6 cellular contexts compared by ENCODE assay signal in the genomic region with DNA sequence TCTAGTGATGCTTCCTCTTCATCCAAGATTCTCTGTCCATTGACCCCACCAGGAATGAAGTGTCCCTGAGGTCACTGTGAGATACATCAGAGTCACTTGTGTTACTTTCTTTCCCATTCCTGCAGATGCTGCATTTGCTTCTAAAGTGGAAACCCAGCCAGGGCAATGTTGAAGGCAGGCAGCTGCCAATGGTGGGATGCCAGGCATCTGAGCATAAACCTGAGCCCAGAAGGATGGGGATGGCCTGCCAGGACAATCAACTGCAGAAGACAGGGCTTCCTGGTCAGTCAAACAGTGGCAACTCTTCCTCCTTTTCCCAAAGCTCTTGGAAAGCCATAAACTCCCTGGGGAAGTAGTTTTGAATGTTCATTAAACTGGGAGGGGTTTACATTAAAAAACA.
"Had no signal": no experiment of that assay in that cellular context is flagged by ENCODE, and none has a peak within 500 bp of the region (broad histone marks: within the 10 kb centered on the region; RNA-seq: fewer than 3 reads in every experiment).

No MANE protein-coding gene starts in this region.

- H3K4me3 ChIP-seq: GM23248, HAP-1 had no signal

- DNase-seq: GM23248, GOT3, HFFc6 had no signal

- H3K27ac Mint-ChIP-seq: HFFc6, IgD-negative memory B cell had no signal

- H3K27ac ChIP-seq: GM23248, HL-60 had no signal

- H3K27me3 Mint-ChIP-seq: IgD-negative memory B cell had no signal

- H3K36me3 ChIP-seq: HAP-1 had no signal

- H3K4me1 ChIP-seq: HAP-1 had no signal

- H2AFZ ChIP-seq: GM23248 had no signal

- H3K36me3 Mint-ChIP-seq: IgD-negative memory B cell had no signal

- H3K4me3 Mint-ChIP-seq: HFFc6, IgD-negative memory B cell had no signal

- H3K9me3 ChIP-seq: HAP-1 had no signal

- H3K9ac ChIP-seq: GM23248 had no signal
